9 cellular contexts compared by ENCODE assay signal in the genomic region with DNA sequence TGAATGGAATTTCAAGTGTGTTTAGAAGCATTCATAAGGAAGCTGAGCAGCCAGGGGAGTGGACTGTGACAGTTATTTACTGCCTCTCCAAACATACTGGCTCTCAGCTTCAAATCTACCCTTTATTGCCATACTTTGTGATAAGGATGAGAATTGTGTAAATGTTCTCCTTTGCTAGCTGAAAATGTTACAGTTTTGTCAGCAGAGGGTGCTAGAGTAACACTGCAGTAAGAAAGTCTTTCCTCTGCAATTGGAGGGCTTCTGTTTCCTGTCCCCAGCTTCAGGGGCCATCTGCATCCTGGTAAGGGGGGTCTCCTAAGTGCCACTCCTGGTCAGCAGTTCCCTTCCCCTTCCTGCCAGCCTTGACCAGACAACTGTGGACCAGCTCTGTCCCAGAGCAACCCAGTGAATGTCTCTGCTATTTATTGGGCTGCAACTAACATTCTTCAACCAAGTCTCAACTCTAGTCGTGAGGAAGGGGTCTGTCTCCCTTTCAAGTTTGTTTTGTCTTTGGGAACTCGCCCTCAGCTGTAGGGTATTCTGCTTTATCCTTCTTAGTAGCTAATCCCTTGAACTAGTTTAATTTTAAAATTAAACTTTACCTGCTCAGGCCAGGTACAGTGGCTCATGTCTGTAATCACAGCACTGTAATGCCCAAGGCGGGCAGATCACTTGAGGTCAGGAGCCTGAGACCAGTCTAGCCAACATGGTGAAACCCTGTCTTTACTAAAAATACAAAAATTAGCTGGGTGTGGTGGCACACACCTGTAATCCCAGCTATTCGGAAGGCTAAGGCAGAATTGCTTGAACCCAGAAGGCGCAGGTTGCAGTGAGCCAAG. TPM values are rescaled to one million over a fixed set of nuclear protein-coding genes. Genes with fewer than 3 reads are reported as not detected.
DNase-seq lines count a peak whose midpoint lies in the region; ATAC-seq and TF ChIP-seq lines count a peak whose summit lies in the region.
"Had no signal": no experiment of that assay in that cellular context is flagged by ENCODE, and none has a peak within 500 bp of the region (broad histone marks: within the 10 kb centered on the region; RNA-seq: fewer than 3 reads in every experiment).

No MANE protein-coding gene starts in this region.

- no peaks in the 10 kb centered on the region for H3K27me3 ChIP-seq in MM.1S (replicated peaks; ENCODE audit: insufficient read depth, low read length)
- H3K27me3 ChIP-seq: SJSA1 had no signal

- H3K36me3 Mint-ChIP-seq in CD14-positive monocyte = peaks cover 19 to 22% of the 10 kb centered on the region in 2 donors
- peaks cover 14% of the 10 kb centered on the region for H3K36me3 Mint-ChIP-seq in T-cell
- peaks cover 15% of the 10 kb centered on the region for H3K36me3 Mint-ChIP-seq in mesothelial cell of epicardium

- intact Hi-C loops in CD14-positive monocyte (cut with micrococcal nuclease) (loop anchor here (2.0 kb wide), 2 partner anchors 417 to 419 kb away; no protein-coding TSS in a partner anchor), lower leg skin (cut with DNase I; ENCODE audit: low total_unique reads) (loop anchor here (10.0 kb wide), 1 partner anchor 415 kb away; no protein-coding TSS in a partner anchor)

- no peak overlapping the region for H2AFZ ChIP-seq in MM.1S (ENCODE audit: low read length)

- in situ Hi-C loops in GM13977 (cut with MboI; ENCODE audit: low pct_unique_long_range_greater_than_20kb, low sequenced_read_pairs, unreplicated experiment) = loop anchor here (10.0 kb wide), 1 partner anchor 415 kb away; no protein-coding TSS in a partner anchor

- H3K9me3 Mint-ChIP-seq in CD14-positive monocyte = peaks cover 0 to 3% (median 0%) of the 10 kb centered on the region in 7 donors
- no peaks in the 10 kb centered on the region for H3K9me3 Mint-ChIP-seq in T-cell
- peaks cover 2% of the 10 kb centered on the region for H3K9me3 Mint-ChIP-seq in mesothelial cell of epicardium

- H3K27ac ChIP-seq in MM.1S (ENCODE audit: low read length) = no peak overlapping the region
- H3K27ac ChIP-seq: SJSA1 had no signal

- H3K27ac Mint-ChIP-seq in CD14-positive monocyte (peak overlapping the region in 2 of 7 donors; percentile 41 to 65), T-cell (peak overlapping the region in 1 of 2 donors; percentile 68), mesothelial cell of epicardium (no peak overlapping the region)

- 0 out of 2 replicates have a peak, but pooled peaks cover 4% of the 10 kb centered on the region for H3K4me1 ChIP-seq in MM.1S (ENCODE audit: low read length)

- TF ChIP-seq CTCF in CD14-positive monocyte (IDR thresholded peaks at IDR 0.05) (peak; percentile 87), GM13977 (IDR thresholded peaks at IDR 0.05; ENCODE audit: extremely low read depth, insufficient read depth, missing control alignments) (peak; percentile 82), MM.1S (IDR thresholded peaks at IDR 0.05; ENCODE audit: low read length) (peak; percentile 81), epithelial cell of proximal tubule (conservative IDR thresholded peaks at IDR 0.05; ENCODE audit: low read depth, low read length) (peak; percentile 92), mesothelial cell of epicardium (IDR thresholded peaks at IDR 0.05; ENCODE audit: unreplicated experiment) (peak; percentile 56), lower leg skin (IDR thresholded peaks at IDR 0.05) (peak in 1 of 3 donors; percentile 53)

- no peak overlapping the region for H3K9ac ChIP-seq in MM.1S (ENCODE audit: low read length)

- POLR2A ChIA-PET in T-cell (lab: Charles Lee) = interaction anchor here (0.6 to 1.0 kb wide), 5 partner anchors 44 to 658 kb away, joined by 3 to 5 read pairs (median 4); no protein-coding TSS in a partner anchor

- no peak for TF ChIP-seq POLR2A in lower leg skin (IDR thresholded peaks at IDR 0.05)

- peaks cover 7% of the 10 kb centered on the region; the same call in 1 of the 2 replicates for H4K20me1 ChIP-seq in MM.1S (ENCODE audit: insufficient read depth, low read length)

- H3K4me3 ChIP-seq in MM.1S (ENCODE audit: low read length) = no peak overlapping the region
- H3K4me3 ChIP-seq in epithelial cell of proximal tubule (ENCODE audit: low read depth, low read length) = no peak overlapping the region
- no peak overlapping the region for H3K4me3 ChIP-seq in lower leg skin (ENCODE audit: low read depth, poor library complexity, severe bottlenecking)
- H3K4me3 ChIP-seq: SJSA1 had no signal

- H3K36me3 ChIP-seq in MM.1S (replicated peaks; ENCODE audit: insufficient read depth, low read length) = no peaks in the 10 kb centered on the region

- H3K9me2 ChIP-seq in MM.1S (replicated peaks; ENCODE audit: insufficient read depth, low read length) = no peaks in the 10 kb centered on the region

- CTCF ChIA-PET in T-cell (lab: Charles Lee) = interaction anchor here (0.6 to 6.4 kb wide), 29 partner anchors 24 to 473 kb away, joined by 3 to 169 read pairs (median 5); partner anchors contain the start of genes ACSL6 (in 2 of the 2), FNIP1 (in 1 of the 2) and RAPGEF6 (in 1 of the 2)

- H3K9me3 ChIP-seq in MM.1S (replicated peaks; ENCODE audit: insufficient read depth, low read length) = no peaks in the 10 kb centered on the region
- H3K9me3 ChIP-seq: SJSA1 had no signal

- H3K4me2 ChIP-seq in MM.1S (ENCODE audit: low read depth, low read length) = no peak overlapping the region

- peak; percentile 48 to 78 (median 72) for ATAC-seq in T-cell (replicated peaks in 1 of 4)
- ATAC-seq in GM21515 (IDR thresholded peaks at IDR 0.05; ENCODE audit: unreplicated experiment) = no peak

- no peak for DNase-seq in CD14-positive monocyte (ENCODE audit: low spot score)
- DNase-seq in GM13977 (ENCODE audit: low spot score) = peak; percentile 67
- DNase-seq in MM.1S = peak; percentile 27
- peak in 18 of 34 experiments; percentile 1 to 50 (median 10) for DNase-seq in T-cell
- peak; percentile 20 for DNase-seq in epithelial cell of proximal tubule (ENCODE audit: low read depth)
- no peak for DNase-seq in mesothelial cell of epicardium (ENCODE audit: low spot score in 2 of 2, unreplicated experiment in 2 of 2)
- DNase-seq in lower leg skin (ENCODE audit: low spot score in 2 of 2) = no peak

- H3F3A ChIP-seq in MM.1S (ENCODE audit: insufficient read depth, low read length) = no peaks in the 10 kb centered on the region

- 70 to 79% methylated on average over 5 of the region's 5 CpGs for WGBS in lower leg skin, 2 donors

- H3K4me1 Mint-ChIP-seq in CD14-positive monocyte (peaks cover 9% of the 10 kb centered on the region), T-cell (peaks cover 35 to 56% (median 54%) of the 10 kb centered on the region in 3 donors), mesothelial cell of epicardium (no peaks in the 10 kb centered on the region)

- H3K79me2 ChIP-seq in MM.1S (ENCODE audit: low read length) = peaks cover 79% of the 10 kb centered on the region

- H3K27me3 Mint-ChIP-seq in CD14-positive monocyte (ENCODE audit: low read depth in 3 of 3) = no peaks in the 10 kb centered on the region
- no peaks in the 10 kb centered on the region for H3K27me3 Mint-ChIP-seq in T-cell
- H3K27me3 Mint-ChIP-seq in mesothelial cell of epicardium (ENCODE audit: low read depth) = no peaks in the 10 kb centered on the region

- no peak overlapping the region for H3K4me3 Mint-ChIP-seq in CD14-positive monocyte
- H3K4me3 Mint-ChIP-seq in T-cell = no peak overlapping the region
- H3K4me3 Mint-ChIP-seq in mesothelial cell of epicardium = no peak overlapping the region

RNA-seq across cellular contexts. Expression of gene RAPGEF6, which starts 45.3 kb away (rescaled TPM):
- polyA plus RNA-seq in CD14-positive monocyte = 1 to 10 TPM; 2.9 to 4.8 TPM
- total RNA-seq in T-cell (100 to 1,000 TPM in 1 of 5 donors, 10 to 100 TPM in 4; 82.9 to 122 (median 87.7) TPM), epithelial cell of proximal tubule (8.5 and 12.9 TPM in 2 replicates), mesothelial cell of epicardium (26.7 to 29.7 TPM (median 29.0 TPM) in 3 replicates), lower leg skin (10 to 100 TPM; 16.8 to 20.2 (median 18.9) TPM)

Comparison
In these comparisons a context has a peak if more than half of its experiments do, and no peak if none do; other contexts are left out.
1. DNase-seq: peak in GM13977 (single experiment), MM.1S (single experiment), T-cell (18 of 34) and epithelial cell of proximal tubule (single experiment); none in CD14-positive monocyte (single experiment), mesothelial cell of epicardium (0 of 2) and lower leg skin (0 of 2).